9 cellular contexts compared by ENCODE assay signal in genomic region chr6:22779062-22779461, GRCh38.
"Had no signal": no experiment of that assay in that cellular context is flagged by ENCODE, and none has a peak within 500 bp of the region (broad histone marks: within the 10 kb centered on the region; RNA-seq: fewer than 3 reads in every experiment).

No MANE protein-coding gene starts in this region.

- H3K4me1 ChIP-seq: HAP-1 had no signal

- H3K4me1 Mint-ChIP-seq: GM23338, H9 had no signal

- H3K27ac Mint-ChIP-seq: GM23338, H9, HFFc6 had no signal

- DNase-seq: GM23248, GOT3, H7, H9, HCEC 1CT, HFFc6 had no signal

- H3K27ac ChIP-seq: GM23248 had no signal

- H2AFZ ChIP-seq: GM23248, GM23338 had no signal

- H3K4me3 Mint-ChIP-seq: GM23338, H9, HFFc6 had no signal

- H3K4me2 ChIP-seq: GM23338 had no signal

- H3K4me3 ChIP-seq: GM23248, GM23338, HAP-1 had no signal

- H3K9ac ChIP-seq: GM23248 had no signal

- ATAC-seq: GM23338, HCT116 had no signal

- H3K36me3 ChIP-seq: HAP-1 had no signal
